Comparison of ENCODE assay signal across 15 cellular contexts in genomic region chr16:87957296-87958069, GRCh38. TPM values are rescaled to one million over a fixed set of nuclear protein-coding genes. Genes with fewer than 3 reads are reported as not detected.
DNase-seq lines count a peak whose midpoint lies in the region; ATAC-seq, FAIRE-seq and TF ChIP-seq lines count a peak whose summit lies in the region.
"Had no signal": no experiment of that assay in that cellular context is flagged by ENCODE, and none has a peak within 500 bp of the region (broad histone marks: within the 10 kb centered on the region; RNA-seq: fewer than 3 reads in every experiment).

No MANE protein-coding gene starts in this region.

- H3K27ac Mint-ChIP-seq in T-helper 2 cell treated with Interferon-gamma antibody and Interleukin-4, amounts not matched to agents 5 μg/mL and 100 μg/mL, for 36 hours, result peak overlapping the region; percentile 97
- peak overlapping the region; percentile 77 to 95 (median 92) for H3K27ac Mint-ChIP-seq in IgD-negative memory B cell
- H3K27ac Mint-ChIP-seq in neural progenitor cell, result no peak overlapping the region

- TF ChIP-seq RAD21 in K562 (CRISPR knock-in tag; conservative IDR thresholded peaks at IDR 0.05 in 1 of 2, IDR thresholded peaks at IDR 0.05 in 1 of 2), result no peak

- H3K9me3 Mint-ChIP-seq in T-helper 2 cell treated with Interferon-gamma antibody and Interleukin-4, amounts not matched to agents 5 μg/mL and 100 μg/mL, for 36 hours, result no peaks in the 10 kb centered on the region
- H3K9me3 Mint-ChIP-seq in IgD-negative memory B cell, result no peaks in the 10 kb centered on the region
- H3K9me3 Mint-ChIP-seq in neural progenitor cell, result no peaks in the 10 kb centered on the region

- H3K4me1 ChIP-seq in K562 (replicated peaks in 1 of 2; ENCODE audit: control insufficient read depth in 2 of 2, insufficient read depth in 2 of 2, low read length in 2 of 2) (peaks cover 35 to 55% of the 10 kb centered on the region in 2 experiments), neural progenitor cell (peaks cover 18% of the 10 kb centered on the region)

- H3K27ac ChIP-seq in K562 (ENCODE audit: extremely low read depth, low read depth, low read length) (no peak overlapping the region), neural progenitor cell (no peak overlapping the region)

- no peak for ATAC-seq in K562
- ATAC-seq in HG03139 (IDR thresholded peaks at IDR 0.05; ENCODE audit: unreplicated experiment), result no peak

- CTCF ChIA-PET in K562 (lab: Yijun Ruan, JAX; ENCODE audit: low intra/inter-chr PET ratio), result no interaction called here

- peaks cover 5% of the 10 kb centered on the region for H3K9me1 ChIP-seq in K562 (ENCODE audit: control insufficient read depth, insufficient read depth, low read length)

- peaks cover 84% of the 10 kb centered on the region for H3K79me2 ChIP-seq in K562 (ENCODE audit: control insufficient read depth, insufficient read depth, low read length)
- H3K79me2 ChIP-seq in neural progenitor cell (ENCODE audit: low read depth), result peaks cover 100% of the 10 kb centered on the region

- H3K9me3 ChIP-seq in K562 (replicated peaks; ENCODE audit: control insufficient read depth, insufficient read depth, low read depth, low read length) (no peaks in the 10 kb centered on the region), neural progenitor cell (ENCODE audit: low read depth) (no peaks in the 10 kb centered on the region)
- H3K9me3 ChIP-seq: esophagus muscularis mucosa, transverse colon had no signal

- H3K27me3 ChIP-seq in K562 (ENCODE audit: control insufficient read depth in 2 of 2, insufficient read depth in 2 of 2, low read length in 2 of 2) (no peaks in the 10 kb centered on the region), neural progenitor cell (no peaks in the 10 kb centered on the region)
- H3K27me3 ChIP-seq: esophagus muscularis mucosa, transverse colon had no signal

- TF ChIP-seq EP300 in K562 (IDR thresholded peaks at IDR 0.05; ENCODE audit: low read length), result no peak

- POLR2A ChIA-PET in K562 (lab: Yijun Ruan, JAX), result interaction anchor here (0.6 to 1.5 kb wide), 2 partner anchors 11 to 131 kb away, joined by 3 to 4 read pairs; no protein-coding TSS in a partner anchor

- in situ Hi-C loops in K562 (cut with MboI), result no loop called here

- no peak overlapping the region for H3K4me3 ChIP-seq in K562
- H3K4me3 ChIP-seq in neural progenitor cell, result no peak overlapping the region
- H3K4me3 ChIP-seq: transverse colon had no signal

- no TSS peak for BruUV-seq in K562 (replicated peaks; lab: Mats Ljungman, UMichigan)

- no peaks in the 10 kb centered on the region; the same call in 1 of the 2 replicates for H4K20me1 ChIP-seq in K562 (replicated peaks; ENCODE audit: control insufficient read depth, insufficient read depth, low read length)
- peaks cover 61% of the 10 kb centered on the region for H4K20me1 ChIP-seq in neural progenitor cell (ENCODE audit: low read depth)

- peaks cover 41% of the 10 kb centered on the region; the same call in 2 of the 3 replicates for H3K36me3 ChIP-seq in K562 (ENCODE audit: control insufficient read depth, insufficient read depth, low read length)
- no peaks in the 10 kb centered on the region for H3K36me3 ChIP-seq in neural progenitor cell
- H3K36me3 ChIP-seq: transverse colon had no signal

- H3K36me3 Mint-ChIP-seq in T-helper 2 cell treated with Interferon-gamma antibody and Interleukin-4, amounts not matched to agents 5 μg/mL and 100 μg/mL, for 36 hours (ENCODE audit: low read depth), result peaks cover 44% of the 10 kb centered on the region
- H3K36me3 Mint-ChIP-seq in IgD-negative memory B cell (peaks cover 3% of the 10 kb centered on the region), neural progenitor cell (peaks cover 18% of the 10 kb centered on the region)

- H3K27me3 Mint-ChIP-seq in T-helper 2 cell treated with Interferon-gamma antibody and Interleukin-4, amounts not matched to agents 5 μg/mL and 100 μg/mL, for 36 hours (ENCODE audit: low read depth), result no peaks in the 10 kb centered on the region
- no peaks in the 10 kb centered on the region for H3K27me3 Mint-ChIP-seq in IgD-negative memory B cell
- no peaks in the 10 kb centered on the region for H3K27me3 Mint-ChIP-seq in neural progenitor cell (ENCODE audit: insufficient read depth, low read depth)

- DNase-seq in T-helper 2 cell treated with Interferon-gamma antibody and Interleukin-4, amounts not matched to agents 5 μg/mL and 100 μg/mL, for 36 hours (ENCODE audit: low spot score), result no peak
- no peak for DNase-seq in T-helper 2 cell
- no peak for DNase-seq in K562 (ENCODE audit: extremely low read depth in 1 of 4, low spot score in 3 of 4)
- no peak for DNase-seq in neural progenitor cell (ENCODE audit: low spot score)
- no peak for DNase-seq in NCI-H524 treated with DMSO at 0.1 percent for 48 hours (lab: John Stamatoyannopoulos, UW)
- no peak for DNase-seq in urothelium cell line (ENCODE audit: low spot score)
- DNase-seq: mammary epithelial cell, NCI-H2081 treated with DMSO at 0.1 percent for 48 hours, right cardiac atrium, transverse colon had no signal

- peaks cover 8% of the 10 kb centered on the region for H3F3A ChIP-seq in neural progenitor cell (ENCODE audit: low read depth)

- FAIRE-seq in K562 (lab: Jason Lieb, UNC), result no peak
- FAIRE-seq in urothelium cell line (lab: Jason Lieb, UNC), result no peak

- H3K9ac ChIP-seq in K562 (ENCODE audit: insufficient read depth in 1 of 2, low read depth in 2 of 2, low read length in 2 of 2) (peak overlapping the region in 1 of 2 experiments; percentile 83; a peak in 3 of 4 replicates), neural progenitor cell (no peak overlapping the region)

- no peak for TF ChIP-seq CTCF in K562 (IDR thresholded peaks at IDR 0.05 in 2 of 3, conservative IDR thresholded peaks at IDR 0.05 in 1 of 3; ENCODE audit: insufficient read depth in 2 of 3, low read depth in 1 of 3, low read length in 3 of 3)
- no peak for TF ChIP-seq CTCF in neural progenitor cell (IDR thresholded peaks at IDR 0.05)

- H2AFZ ChIP-seq in K562 (ENCODE audit: low read depth, low read length) (0 out of 2 replicates have a peak overlapping the region, but pooled peaks have one; percentile 10), neural progenitor cell (replicated peaks) (no peak overlapping the region)

- H3K4me3 Mint-ChIP-seq in T-helper 2 cell treated with Interferon-gamma antibody and Interleukin-4, amounts not matched to agents 5 μg/mL and 100 μg/mL, for 36 hours, result peak overlapping the region; percentile 85
- H3K4me3 Mint-ChIP-seq in IgD-negative memory B cell, result peak overlapping the region in 3 of 4 donors; percentile 63 to 90 (median 88)
- peak overlapping the region; percentile 38 for H3K4me3 Mint-ChIP-seq in neural progenitor cell

- H3K4me2 ChIP-seq in K562 (ENCODE audit: insufficient read depth, low read length) (no peak overlapping the region), neural progenitor cell (no peak overlapping the region)

- 94% methylated on average over 29 of the region's 34 CpGs for WGBS in K562 (ENCODE audit: insufficient coverage, low coverage, missing lambda C conversion rate)

- intact Hi-C loops in K562 (cut with micrococcal nuclease), result no loop called here

- peaks cover 62% of the 10 kb centered on the region for H3K4me1 Mint-ChIP-seq in T-helper 2 cell treated with Interferon-gamma antibody and Interleukin-4, amounts not matched to agents 5 μg/mL and 100 μg/mL, for 36 hours (ENCODE audit: low read depth)
- H3K4me1 Mint-ChIP-seq in IgD-negative memory B cell (peaks cover 41 to 49% (median 47%) of the 10 kb centered on the region in 3 donors), neural progenitor cell (peaks cover 32% of the 10 kb centered on the region)

- no peak for TF ChIP-seq POLR2A in K562 (conservative IDR thresholded peaks at IDR 0.05)

RNA-seq across cellular contexts. Expression of gene BANP, which starts 6.2 kb away (rescaled TPM):
- polyA plus RNA-seq in IgD-negative memory B cell, result 37.3 TPM
- 107 and 121 TPM in 2 replicates for total RNA-seq in K562 (2011; cell fraction: chromatin; rRNA removed; ENCODE audit: low replicate concordance)
- 56.7 and 71.4 TPM in 2 replicates for total RNA-seq in K562 (2011; cell fraction: nucleolus; rRNA removed)
- total RNA-seq in K562 (2011; cell fraction: nucleoplasm; rRNA removed), result 79.5 and 85.3 TPM in 2 replicates
- 17.1 and 22.1 TPM in 2 replicates for total RNA-seq in K562 (2014; rRNA removed)
- 10.7 and 15.6 TPM in 2 replicates for total RNA-seq in K562 (2014; rRNA removed; fragmentation: Illumina TruSeq; extraction: Trizol)
- total RNA-seq in K562 (2015; rRNA removed; fragmentation: Illumina TruSeq; extraction: Trizol), result 14.4 and 16.1 TPM in 2 replicates
- 21.7 and 25.7 TPM in 2 replicates for total RNA-seq in K562 (2021)
- polyA plus RNA-seq in K562 (2011; rRNA removed), result 12.1 and 13.1 TPM in 2 replicates
- polyA plus RNA-seq in K562 (2011; cell fraction: cytosol; rRNA removed), result 13.7 and 18.2 TPM in 2 replicates
- polyA plus RNA-seq in K562 (2011; cell fraction: nucleus; rRNA removed), result 30.9 and 42.3 TPM in 2 replicates
- polyA plus RNA-seq in K562 (2012), result 19.2 and 21.4 TPM in 2 replicates
- 13.0 and 19.2 TPM in 2 replicates for polyA plus RNA-seq in K562 (2014; fragmentation: Illumina TruSeq; extraction: Trizol)
- 1 to 10 TPM; 4.6 to 4.7 TPM for polyA plus RNA-seq in K562 (2014; fragmentation: Nextera tagmentation; extraction: Ambion mirVana)
- 16.0 and 19.0 TPM in 2 replicates for polyA plus RNA-seq in K562 (2014; rRNA removed)
- 22.0 and 25.5 TPM in 2 replicates for polyA minus RNA-seq in K562 (2011; rRNA and poly(A)+ RNA removed)
- 12.1 and 21.2 TPM in 2 replicates for polyA minus RNA-seq in K562 (2011; cell fraction: cytosol; rRNA and poly(A)+ RNA removed)
- 32.4 and 45.1 TPM in 2 replicates for polyA minus RNA-seq in K562 (2011; cell fraction: nucleus; rRNA and poly(A)+ RNA removed)
- total RNA-seq in neural progenitor cell (ENCODE audit: low replicate concordance), result 29.0 and 30.4 TPM in 2 replicates

RNA-seq across cellular contexts. Expression of gene CA5A, which starts 21.2 kb away (rescaled TPM):
- polyA plus RNA-seq in IgD-negative memory B cell (not detected), K562 (2011; rRNA removed) (not detected in 2 replicates), K562 (2014; fragmentation: Illumina TruSeq; extraction: Trizol) (not detected in 2 replicates), K562 (2014; fragmentation: Nextera tagmentation; extraction: Ambion mirVana) (not detected), K562 (2014; rRNA removed) (not detected in 2 replicates)
- total RNA-seq in K562 (2011; cell fraction: chromatin; rRNA removed; ENCODE audit: low replicate concordance), result not detected in 2 replicates
- 0.66 TPM in 1 of 2 replicates, not detected in the other for total RNA-seq in K562 (2011; cell fraction: nucleolus; rRNA removed)
- not detected in 2 replicates for total RNA-seq in K562 (2011; cell fraction: nucleoplasm; rRNA removed)
- total RNA-seq in K562 (2014; rRNA removed) (not detected in 2 replicates), K562 (2014; rRNA removed; fragmentation: Illumina TruSeq; extraction: Trizol) (not detected in 2 replicates), K562 (2015; rRNA removed; fragmentation: Illumina TruSeq; extraction: Trizol) (not detected in 2 replicates), K562 (2021) (not detected in 2 replicates), neural progenitor cell (ENCODE audit: low replicate concordance) (not detected in 2 replicates)
- not detected in 2 replicates for polyA plus RNA-seq in K562 (2011; cell fraction: cytosol; rRNA removed)
- polyA plus RNA-seq in K562 (2011; cell fraction: nucleus; rRNA removed), result 0.18 TPM in 1 of 2 replicates, not detected in the other
- polyA plus RNA-seq in K562 (2012), result 0.07 and 0.15 TPM in 2 replicates
- polyA minus RNA-seq in K562 (2011; rRNA and poly(A)+ RNA removed), result 0.04 TPM in 1 of 2 replicates, not detected in the other
- polyA minus RNA-seq in K562 (2011; cell fraction: cytosol; rRNA and poly(A)+ RNA removed), result not detected in 2 replicates
- polyA minus RNA-seq in K562 (2011; cell fraction: nucleus; rRNA and poly(A)+ RNA removed), result not detected in 2 replicates
- total RNA-seq: A172; activated CD8-positive, alpha-beta memory T cell treated with anti-CD3 and anti-CD28 coated beads for 36 hours; esophagus muscularis mucosa; mammary epithelial cell; right cardiac atrium; transverse colon had no signal
- polyA plus RNA-seq: mammary epithelial cell, right cardiac atrium had no signal

Comparison
In these comparisons a context has a peak if more than half of its experiments do, and no peak if none do; other contexts are left out.
1. H3K4me3 Mint-ChIP-seq: peak in every context shown above with its lines; median percentile 88 in IgD-negative memory B cell; 85 in T-helper 2 cell treated with Interferon-gamma antibody and Interleukin-4, amounts not matched to agents 5 μg/mL and 100 μg/mL, for 36 hours; 38 in neural progenitor cell.